In the genomic region with DNA sequence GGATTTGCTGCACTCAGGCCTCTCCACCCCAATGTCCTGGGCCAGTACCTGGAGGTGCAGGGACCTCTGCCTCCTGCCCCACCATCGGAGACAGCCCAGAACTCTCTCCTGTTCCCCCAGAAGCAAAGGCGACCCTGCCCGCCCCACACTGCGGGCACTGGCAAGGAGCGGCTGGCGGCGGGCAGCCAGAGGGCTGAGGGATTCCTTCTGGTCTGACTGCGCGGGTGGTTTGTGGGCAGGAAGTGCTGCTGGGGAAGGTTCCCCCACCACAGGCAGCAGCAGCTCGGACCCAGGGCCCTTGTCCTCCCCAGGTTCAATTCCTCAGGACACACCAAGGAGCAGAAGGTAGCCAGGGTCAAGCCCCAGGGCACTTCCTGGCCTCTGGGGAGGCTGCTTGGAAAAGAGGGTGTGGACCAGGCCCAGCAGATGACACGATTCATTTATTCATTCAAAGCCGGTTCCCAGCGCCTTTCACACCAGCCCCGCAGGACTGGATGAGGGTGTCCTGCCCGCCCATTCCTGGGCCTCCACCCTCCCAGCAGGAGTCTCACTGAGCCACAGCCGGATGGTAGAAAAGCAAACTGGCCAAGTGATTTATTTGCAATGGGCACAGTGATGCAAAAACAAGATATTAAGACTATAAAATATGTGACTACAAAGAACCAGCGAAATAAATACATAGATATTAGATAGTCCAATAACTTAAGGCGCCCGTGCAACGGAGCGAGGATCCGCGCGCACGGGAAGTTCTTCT, we compare ENCODE assay signal across 8 cellular contexts. TPM values are rescaled to one million over a fixed set of nuclear protein-coding genes. Genes with fewer than 3 reads are reported as not detected.
A peak's percentile ranks its signal among the peaks of the same experiment; 100 is the strongest.
DNase-seq lines count a peak whose midpoint lies in the region; ATAC-seq and TF ChIP-seq lines count a peak whose summit lies in the region.

No MANE protein-coding gene starts in this region.

- H3K27ac ChIP-seq in SJSA1 (no peak overlapping the region), ovary (no peak overlapping the region)

- intact Hi-C loops in ovary (cut with DNase I), result no loop called here

- H3K27me3 ChIP-seq in SJSA1 (replicated peaks) (no peaks in the 10 kb centered on the region), ovary (no peaks in the 10 kb centered on the region)

- WGBS in ovary, 3 donors, result 41 to 47% (median 44%) methylated on average over 24 to 25 of the region's 25 CpGs

- ATAC-seq in HG03108 (IDR thresholded peaks at IDR 0.05; ENCODE audit: unreplicated experiment), result no peak

- H3K4me1 ChIP-seq in SJSA1 (replicated peaks), result peaks cover 46% of the 10 kb centered on the region
- no peaks in the 10 kb centered on the region for H3K4me1 ChIP-seq in ovary (ENCODE audit: insufficient read depth)

- TF ChIP-seq CTCF in GM20000 (IDR thresholded peaks at IDR 0.05; ENCODE audit: extremely low read depth, missing control alignments) (no peak), fibroblast of mammary gland (conservative IDR thresholded peaks at IDR 0.05; ENCODE audit: control insufficient read depth, insufficient read depth, low read depth, low read length) (no peak), ovary (IDR thresholded peaks at IDR 0.05) (no peak)

- no peak for TF ChIP-seq EP300 in ovary (IDR thresholded peaks at IDR 0.05)

- peak overlapping the region; percentile 58 for H3K4me3 ChIP-seq in SJSA1
- peak overlapping the region; percentile 80 for H3K4me3 ChIP-seq in fibroblast of mammary gland (ENCODE audit: control insufficient read depth, low read depth, low read length)
- peak overlapping the region; percentile 35 for H3K4me3 ChIP-seq in ovary

- no peak for TF ChIP-seq POLR2A in ovary (IDR thresholded peaks at IDR 0.05)

- H3K9me3 ChIP-seq in SJSA1 (replicated peaks), result no peaks in the 10 kb centered on the region
- H3K9me3 ChIP-seq in ovary, result no peaks in the 10 kb centered on the region

- DNase-seq in GM20000 (ENCODE audit: low spot score) (peak; percentile 49), SJSA1 (ENCODE audit: low read depth in 1 of 2, low spot score in 2 of 2) (peak in 1 of 2 experiments; percentile 52), fibroblast of mammary gland (ENCODE audit: low read depth) (peak; percentile 36), ovary (peak in 1 of 5 donors; percentile 16), anterior cingulate cortex (lab: John Stamatoyannopoulos, UW) (no peak), amniotic stem cell (lab: John Stamatoyannopoulos, UW) (no peak), SKM-1 (lab: John Stamatoyannopoulos, UW; ENCODE audit: unreplicated experiment) (no peak)

- H3K36me3 ChIP-seq in SJSA1, result peaks cover 15% of the 10 kb centered on the region
- no peaks in the 10 kb centered on the region for H3K36me3 ChIP-seq in ovary

RNA-seq across cellular contexts. Expression of gene PHLDA2, which starts 1.2 kb away (rescaled TPM):
- total RNA-seq in SJSA1 (2014; rRNA removed; shearing (Covaris generic)), result 28.0 and 34.6 TPM in 2 replicates
- 10 to 100 TPM in 1 of 7 donors, 1 to 10 TPM in 3, under 1 TPM in 3; 0.60 to 11.3 (median 1.7) TPM for total RNA-seq in ovary
- 1 to 10 TPM in 1 of 2 donors, not detected in 1; 4.4 TPM for polyA plus RNA-seq in ovary

RNA-seq across cellular contexts. Expression of gene CDKN1C, which starts 42.5 kb away (rescaled TPM):
- total RNA-seq in SJSA1 (2014; rRNA removed; shearing (Covaris generic)), result 15.0 and 23.4 TPM in 2 replicates
- 100 to 1,000 TPM; 158 to 363 (median 236) TPM for total RNA-seq in ovary
- polyA plus RNA-seq in ovary, result 100 to 1,000 TPM in 1 of 2 donors, 10 to 100 TPM in 1; 72.3 to 142 TPM

Comparison
In these comparisons a context has a peak if more than half of its experiments do, and no peak if none do; other contexts are left out.
1. DNase-seq: peak in GM20000 (single experiment) and fibroblast of mammary gland (single experiment); none in anterior cingulate cortex (0 of 58), amniotic stem cell (single experiment) and SKM-1 (single experiment).
2. Peak in every context shown above with its lines, with median percentiles within 50 percentile points of each other: H3K4me3 ChIP-seq.